21 cellular contexts compared by ENCODE assay signal in genomic region chr3:50286322-50287227, GRCh38. TPM values are rescaled to one million over a fixed set of nuclear protein-coding genes. Genes with fewer than 3 reads are reported as not detected.
DNase-seq lines count a peak whose midpoint lies in the region; ATAC-seq and TF ChIP-seq lines count a peak whose summit lies in the region.
"Had no signal": no experiment of that assay in that cellular context is flagged by ENCODE, and none has a peak within 500 bp of the region (broad histone marks: within the 10 kb centered on the region; RNA-seq: fewer than 3 reads in every experiment).

No MANE protein-coding gene starts in this region.

- POLR2A ChIA-PET in HCT116 (lab: Charles Lee): no interaction called here

- no peaks in the 10 kb centered on the region for H3K27me3 Mint-ChIP-seq in activated T-helper 1 cell treated with anti-CD3 and anti-CD28 coated beads, Interleukin-12 subunit alpha, Interleukin-12 subunit beta, Interleukin-2, Interleukin-4 antibody, amounts not matched to agents 30 ng/mL and 10 ng/mL and 1 ng/mL, durations not matched to agents 14 hours and 24 hours and 36 hours (ENCODE audit: insufficient read depth)
- H3K27me3 Mint-ChIP-seq: IgD-negative memory B cell had no signal

- peak overlapping the region; percentile 74 for H3K27ac Mint-ChIP-seq in stimulated activated effector memory CD8-positive, alpha-beta T cell treated with anti-CD3 and anti-CD28 coated beads, Interleukin-12 subunit alpha, Interleukin-12 subunit beta, amount 100 ng/mL, for 72 hours
- H3K27ac Mint-ChIP-seq in activated T-helper 1 cell treated with anti-CD3 and anti-CD28 coated beads, Interleukin-12 subunit alpha, Interleukin-12 subunit beta, Interleukin-2, Interleukin-4 antibody, amounts not matched to agents 30 ng/mL and 10 ng/mL and 1 ng/mL, durations not matched to agents 14 hours and 24 hours and 36 hours: no peak overlapping the region

- H3K4me2 ChIP-seq in HCT116 (ENCODE audit: low read length): no peak overlapping the region
- H3K4me2 ChIP-seq: A549; BLaER1 treated with 17β-estradiol and CSF1 and Interleukin-3, amounts not matched to agents 10 nM and 100 nM had no signal

- H4K20me1 ChIP-seq in HCT116 (ENCODE audit: insufficient read depth): no peaks in the 10 kb centered on the region

- H3K27ac ChIP-seq in HCT116 (ENCODE audit: low read depth, low read length) (no peak overlapping the region), heart left ventricle (peak overlapping the region; percentile 28 to 87 (median 76))
- H3K27ac ChIP-seq: A549; BLaER1 treated with 17β-estradiol and CSF1 and Interleukin-3, amounts not matched to agents 10 nM and 100 nM; Peyer's patch had no signal

- H3K9me3 ChIP-seq in HCT116 (ENCODE audit: control insufficient read depth in 1 of 2, insufficient read depth in 1 of 2, low read depth in 1 of 2, low read length in 2 of 2) (no peaks in the 10 kb centered on the region), heart left ventricle (no peaks in the 10 kb centered on the region)
- H3K9me3 ChIP-seq: A549; BLaER1 treated with 17β-estradiol and CSF1 and Interleukin-3, amounts not matched to agents 10 nM and 100 nM; Peyer's patch had no signal

- CTCF ChIA-PET in HCT116 (lab: Charles Lee): no interaction called here

- no peak for TF ChIP-seq POLR2A in HCT116 (IDR thresholded peaks at IDR 0.05; ENCODE audit: borderline replicate concordance, extremely low read depth, insufficient read depth, insufficient read length)
- TF ChIP-seq POLR2A in heart left ventricle (IDR thresholded peaks at IDR 0.05): no peak

- H3K27me3 ChIP-seq in HCT116 (ENCODE audit: insufficient read depth, low read length): no peaks in the 10 kb centered on the region
- H3K27me3 ChIP-seq in heart left ventricle: no peaks in the 10 kb centered on the region
- H3K27me3 ChIP-seq: BLaER1 treated with 17β-estradiol and CSF1 and Interleukin-3, amounts not matched to agents 10 nM and 100 nM; Peyer's patch had no signal

- no peaks in the 10 kb centered on the region for H3K9me3 Mint-ChIP-seq in stimulated activated effector memory CD8-positive, alpha-beta T cell treated with anti-CD3 and anti-CD28 coated beads, Interleukin-12 subunit alpha, Interleukin-12 subunit beta, amount 100 ng/mL, for 72 hours
- H3K9me3 Mint-ChIP-seq in activated T-helper 1 cell treated with anti-CD3 and anti-CD28 coated beads, Interleukin-12 subunit alpha, Interleukin-12 subunit beta, Interleukin-2, Interleukin-4 antibody, amounts not matched to agents 30 ng/mL and 10 ng/mL and 1 ng/mL, durations not matched to agents 14 hours and 24 hours and 36 hours: no peaks in the 10 kb centered on the region
- H3K9me3 Mint-ChIP-seq: IgD-negative memory B cell had no signal

- intact Hi-C loops in Right ventricle myocardium superior (cut with DNase I) (no loop called here), Right ventricle myocardium inferior (cut with DNase I) (loop anchor here (5.0 kb wide), 1 partner anchor 564 kb away; the partner anchor contains the start of gene GMPPB), HCT116 (cut with micrococcal nuclease) (no loop called here), heart left ventricle (cut with DNase I) (no loop called here)
- intact Hi-C loops in activated T-helper 1 cell treated with anti-CD3 and anti-CD28 coated beads, Interleukin-12 subunit alpha, Interleukin-12 subunit beta, Interleukin-2, Interleukin-4 antibody, amounts not matched to agents 30 ng/mL and 10 ng/mL and 1 ng/mL, durations not matched to agents 14 hours and 24 hours and 36 hours (cut with micrococcal nuclease): no loop called here

- RAD21 ChIA-PET in HCT116 (lab: Charles Lee; ENCODE audit: low non-redundant PET in 1 of 2, low total read pairs in 2 of 2, uncharacterized antibody in 2 of 2, unreplicated experiment in 2 of 2): no interaction called here

- H3K4me1 ChIP-seq in HCT116 (ENCODE audit: control insufficient read depth in 1 of 2, insufficient read depth in 2 of 2, low read length in 2 of 2): peaks cover 6 to 7% of the 10 kb centered on the region in 2 experiments; a peak in 3 of 4 replicates
- peaks cover 4 to 54% (median 28%) of the 10 kb centered on the region in 12 donors for H3K4me1 ChIP-seq in heart left ventricle

- DNase-seq in Right ventricle myocardium superior (no peak), Right ventricle myocardium inferior (ENCODE audit: missing footprints) (no peak), HCT116 (ENCODE audit: low read depth, low spot score) (no peak), heart left ventricle (peak in 2 of 5 donors; percentile 22 to 55), GDM1 (lab: John Stamatoyannopoulos, UW) (no peak)
- DNase-seq in stimulated activated effector memory CD8-positive, alpha-beta T cell treated with anti-CD3 and anti-CD28 coated beads, Interleukin-12 subunit alpha, Interleukin-12 subunit beta, amount 100 ng/mL, for 72 hours (ENCODE audit: low spot score in 2 of 2): no peak
- DNase-seq in activated T-helper 1 cell treated with anti-CD3 and anti-CD28 coated beads, Interleukin-12 subunit alpha, Interleukin-12 subunit beta, Interleukin-2, Interleukin-4 antibody, amounts not matched to agents 30 ng/mL and 10 ng/mL and 1 ng/mL, durations not matched to agents 14 hours and 24 hours and 36 hours (ENCODE audit: low spot score): no peak
- DNase-seq: GF-D8, HCEC 1CT, NCI-H1105, NCI-H1694 treated with DMSO at 0.1 percent for 48 hours, NCI-H2107, NCI-H2227 treated with DMSO at 0.1 percent for 48 hours, NCI-H524 had no signal

- H3K9ac ChIP-seq in HCT116 (ENCODE audit: low read length): no peak overlapping the region

- H2AFZ ChIP-seq in HCT116 (ENCODE audit: low read depth, low read length, poor library complexity, severe bottlenecking): no peak overlapping the region

- H3K79me2 ChIP-seq in HCT116 (ENCODE audit: insufficient read depth, low read length): peaks cover 36% of the 10 kb centered on the region

- H3K4me3 Mint-ChIP-seq in stimulated activated effector memory CD8-positive, alpha-beta T cell treated with anti-CD3 and anti-CD28 coated beads, Interleukin-12 subunit alpha, Interleukin-12 subunit beta, amount 100 ng/mL, for 72 hours: no peak overlapping the region
- H3K4me3 Mint-ChIP-seq in activated T-helper 1 cell treated with anti-CD3 and anti-CD28 coated beads, Interleukin-12 subunit alpha, Interleukin-12 subunit beta, Interleukin-2, Interleukin-4 antibody, amounts not matched to agents 30 ng/mL and 10 ng/mL and 1 ng/mL, durations not matched to agents 14 hours and 24 hours and 36 hours: no peak overlapping the region

- H3K36me3 ChIP-seq in HCT116 (ENCODE audit: control insufficient read depth in 1 of 2, insufficient read depth in 2 of 2, low read length in 2 of 2) (peaks cover 23 to 45% of the 10 kb centered on the region in 2 experiments), heart left ventricle (peaks cover 3 to 45% (median 31%) of the 10 kb centered on the region in 9 donors)

- peaks cover 12% of the 10 kb centered on the region for H3K4me1 Mint-ChIP-seq in stimulated activated effector memory CD8-positive, alpha-beta T cell treated with anti-CD3 and anti-CD28 coated beads, Interleukin-12 subunit alpha, Interleukin-12 subunit beta, amount 100 ng/mL, for 72 hours
- H3K4me1 Mint-ChIP-seq in activated T-helper 1 cell treated with anti-CD3 and anti-CD28 coated beads, Interleukin-12 subunit alpha, Interleukin-12 subunit beta, Interleukin-2, Interleukin-4 antibody, amounts not matched to agents 30 ng/mL and 10 ng/mL and 1 ng/mL, durations not matched to agents 14 hours and 24 hours and 36 hours (ENCODE audit: low read depth): peaks cover 6% of the 10 kb centered on the region

- ATAC-seq in Right ventricle myocardium superior (ENCODE audit: poor library complexity) (peak; percentile 4), Right ventricle myocardium inferior (no peak), HCT116 (no peak), heart left ventricle (peak in 1 of 4 donors; percentile 1), HG03280 (IDR thresholded peaks at IDR 0.05; ENCODE audit: unreplicated experiment) (no peak)
- ATAC-seq in stimulated activated effector memory CD8-positive, alpha-beta T cell treated with anti-CD3 and anti-CD28 coated beads, Interleukin-12 subunit alpha, Interleukin-12 subunit beta, amount 100 ng/mL, for 72 hours: peak; percentile 12

- H3K36me3 Mint-ChIP-seq in stimulated activated effector memory CD8-positive, alpha-beta T cell treated with anti-CD3 and anti-CD28 coated beads, Interleukin-12 subunit alpha, Interleukin-12 subunit beta, amount 100 ng/mL, for 72 hours: peaks cover 46% of the 10 kb centered on the region
- peaks cover 15% of the 10 kb centered on the region for H3K36me3 Mint-ChIP-seq in activated T-helper 1 cell treated with anti-CD3 and anti-CD28 coated beads, Interleukin-12 subunit alpha, Interleukin-12 subunit beta, Interleukin-2, Interleukin-4 antibody, amounts not matched to agents 30 ng/mL and 10 ng/mL and 1 ng/mL, durations not matched to agents 14 hours and 24 hours and 36 hours (ENCODE audit: low read depth)

- H3K4me3 ChIP-seq in HCT116 (replicated peaks in 1 of 2; ENCODE audit: low read depth in 1 of 2, low read length in 2 of 2) (no peak overlapping the region), heart left ventricle (no peak overlapping the region)
- H3K4me3 ChIP-seq: A549; BLaER1 treated with 17β-estradiol and CSF1 and Interleukin-3, amounts not matched to agents 10 nM and 100 nM; Peyer's patch had no signal

- no peaks in the 10 kb centered on the region for H3K9me2 ChIP-seq in HCT116 (ENCODE audit: insufficient read depth)

- TF ChIP-seq RAD21 in HCT116 (IDR thresholded peaks at IDR 0.05; ENCODE audit: low read depth): no peak

- TF ChIP-seq CTCF in HCT116 (IDR thresholded peaks at IDR 0.05 in 2 of 3, conservative IDR thresholded peaks at IDR 0.05 in 1 of 3; ENCODE audit: borderline replicate concordance in 1 of 3, insufficient read depth in 1 of 3, low read depth in 2 of 3, low read length in 2 of 3) (no peak), heart left ventricle (IDR thresholded peaks at IDR 0.05) (no peak)

- BruUV-seq in HCT116 (replicated peaks; lab: Mats Ljungman, UMichigan): no TSS peak

- WGBS in heart left ventricle, 4 donors: 81 to 84% (median 83%) methylated on average over 26 to 28 of the region's 28 CpGs

RNA-seq across cellular contexts. Expression of gene IFRD2, which starts 5.7 kb away (rescaled TPM):
- 70.1 TPM for total RNA-seq in Right ventricle myocardium superior
- total RNA-seq in Right ventricle myocardium inferior: 69.4 TPM
- 146 TPM for total RNA-seq in HCT116 (2021; ENCODE audit: unreplicated experiment)
- polyA plus RNA-seq in HCT116 (2012): 101 and 103 TPM in 2 replicates
- 10 to 100 TPM; 47.5 to 94.9 (median 61.4) TPM for total RNA-seq in heart left ventricle
- polyA plus RNA-seq in heart left ventricle: 100 to 1,000 TPM in 1 of 2 donors, 10 to 100 TPM in 1; 80.5 to 106 TPM
- 215 TPM in 2 replicates for total RNA-seq in activated T-helper 1 cell treated with anti-CD3 and anti-CD28 coated beads, Interleukin-12 subunit alpha, Interleukin-12 subunit beta, Interleukin-2, Interleukin-4 antibody, amounts not matched to agents 30 ng/mL and 10 ng/mL and 1 ng/mL, durations not matched to agents 14 hours and 24 hours and 36 hours

RNA-seq across cellular contexts. Expression of gene LSMEM2, which starts 7.7 kb away (rescaled TPM):
- 29.6 TPM for total RNA-seq in Right ventricle myocardium superior
- total RNA-seq in Right ventricle myocardium inferior: 29.8 TPM
- total RNA-seq in HCT116 (2021; ENCODE audit: unreplicated experiment): not detected
- 0.18 and 0.41 TPM in 2 replicates for polyA plus RNA-seq in HCT116 (2012)
- 10 to 100 TPM in 8 of 9 donors, 1 to 10 TPM in 1; 8.8 to 68.3 (median 31.5) TPM for total RNA-seq in heart left ventricle
- 10 to 100 TPM in 1 of 2 donors, 1 to 10 TPM in 1; 1.3 to 29.7 TPM for polyA plus RNA-seq in heart left ventricle
- total RNA-seq in activated T-helper 1 cell treated with anti-CD3 and anti-CD28 coated beads, Interleukin-12 subunit alpha, Interleukin-12 subunit beta, Interleukin-2, Interleukin-4 antibody, amounts not matched to agents 30 ng/mL and 10 ng/mL and 1 ng/mL, durations not matched to agents 14 hours and 24 hours and 36 hours: not detected in 2 replicates
- total RNA-seq: HT1080, LHCN-M2, Peyer's patch had no signal

RNA-seq across cellular contexts. Expression of gene HYAL3, which starts 12.6 kb away (rescaled TPM):
- total RNA-seq in Right ventricle myocardium superior: 1.2 TPM
- total RNA-seq in Right ventricle myocardium inferior: 1.4 TPM
- 10.3 TPM for total RNA-seq in HCT116 (2021; ENCODE audit: unreplicated experiment)
- polyA plus RNA-seq in HCT116 (2012): 4.6 and 6.5 TPM in 2 replicates
- 1 to 10 TPM; 1.0 to 3.2 (median 1.6) TPM for total RNA-seq in heart left ventricle
- polyA plus RNA-seq in heart left ventricle: 1 to 10 TPM; 2.1 to 3.1 TPM
- total RNA-seq in activated T-helper 1 cell treated with anti-CD3 and anti-CD28 coated beads, Interleukin-12 subunit alpha, Interleukin-12 subunit beta, Interleukin-2, Interleukin-4 antibody, amounts not matched to agents 30 ng/mL and 10 ng/mL and 1 ng/mL, durations not matched to agents 14 hours and 24 hours and 36 hours: 7.9 and 8.0 TPM in 2 replicates

RNA-seq across cellular contexts. Expression of gene NAA80, which starts 12.6 kb away (rescaled TPM):
- total RNA-seq in Right ventricle myocardium superior: 6.3 TPM
- total RNA-seq in Right ventricle myocardium inferior: 5.8 TPM
- 21.3 TPM for total RNA-seq in HCT116 (2021; ENCODE audit: unreplicated experiment)
- 27.0 and 31.4 TPM in 2 replicates for polyA plus RNA-seq in HCT116 (2012)
- 10 to 100 TPM in 4 of 9 donors, 1 to 10 TPM in 5; 8.0 to 13.9 (median 9.8) TPM for total RNA-seq in heart left ventricle
- polyA plus RNA-seq in heart left ventricle: 10 to 100 TPM in 1 of 2 donors, 1 to 10 TPM in 1; 5.0 to 10.4 TPM
- 18.1 and 19.6 TPM in 2 replicates for total RNA-seq in activated T-helper 1 cell treated with anti-CD3 and anti-CD28 coated beads, Interleukin-12 subunit alpha, Interleukin-12 subunit beta, Interleukin-2, Interleukin-4 antibody, amounts not matched to agents 30 ng/mL and 10 ng/mL and 1 ng/mL, durations not matched to agents 14 hours and 24 hours and 36 hours

RNA-seq across cellular contexts. Expression of gene HYAL1, which starts 16.8 kb away (rescaled TPM):
- total RNA-seq in Right ventricle myocardium superior (66.5 TPM), Right ventricle myocardium inferior (70.1 TPM), HCT116 (2021; ENCODE audit: unreplicated experiment) (6.1 TPM), heart left ventricle (10 to 100 TPM; 36.9 to 99.7 (median 57.8) TPM)
- polyA plus RNA-seq in HCT116 (2012): 11.9 and 12.5 TPM in 2 replicates
- 10 to 100 TPM; 37.6 to 60.7 TPM for polyA plus RNA-seq in heart left ventricle
- total RNA-seq in activated T-helper 1 cell treated with anti-CD3 and anti-CD28 coated beads, Interleukin-12 subunit alpha, Interleukin-12 subunit beta, Interleukin-2, Interleukin-4 antibody, amounts not matched to agents 30 ng/mL and 10 ng/mL and 1 ng/mL, durations not matched to agents 14 hours and 24 hours and 36 hours: 0.12 and 0.36 TPM in 2 replicates

Comparison
In these comparisons a context has a peak if more than half of its experiments do, and no peak if none do; other contexts are left out.
1. ATAC-seq: peak in Right ventricle myocardium superior (single experiment) and stimulated activated effector memory CD8-positive, alpha-beta T cell treated with anti-CD3 and anti-CD28 coated beads, Interleukin-12 subunit alpha, Interleukin-12 subunit beta, amount 100 ng/mL, for 72 hours (single experiment); none in Right ventricle myocardium inferior (single experiment), HCT116 (single experiment) and HG03280 (single experiment).